Comparison of ENCODE assay signal across 28 cellular contexts in the genomic region with DNA sequence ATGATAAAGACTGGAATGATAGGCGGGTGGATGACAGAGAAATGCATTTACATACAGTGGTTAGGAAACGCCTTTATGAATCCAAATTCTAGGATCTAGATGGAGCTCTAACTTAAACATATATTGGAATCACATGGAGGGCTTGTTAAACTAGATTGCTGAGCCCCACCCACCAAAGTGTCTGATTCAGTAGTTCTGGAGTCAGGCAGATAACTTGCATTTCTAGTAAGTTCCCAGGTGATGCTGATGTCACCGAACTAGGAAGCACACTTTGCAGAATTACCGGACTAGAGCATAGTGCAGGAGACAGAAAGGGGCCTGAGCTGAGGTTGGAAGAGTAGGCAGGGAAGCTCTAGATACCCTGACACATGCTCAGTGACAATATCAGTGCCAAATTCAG.
"Had no signal": no experiment of that assay in that cellular context is flagged by ENCODE, and none has a peak within 500 bp of the region (broad histone marks: within the 10 kb centered on the region; RNA-seq: fewer than 3 reads in every experiment).

No MANE protein-coding gene starts in this region.

- H3K36me3 ChIP-seq: colonic mucosa, esophagus muscularis mucosa, esophagus squamous epithelium, gastrocnemius medialis, gastroesophageal sphincter, heart left ventricle, heart right ventricle had no signal

- H3K4me3 ChIP-seq: colonic mucosa, coronary artery, dorsolateral prefrontal cortex, esophagus muscularis mucosa, esophagus squamous epithelium, gastrocnemius medialis, gastroesophageal sphincter, heart left ventricle, heart right ventricle had no signal

- FAIRE-seq: colon, endometrium, endothelial cell of umbilical vein, frontal cortex had no signal

- H3K27me3 ChIP-seq: colonic mucosa, dorsolateral prefrontal cortex, esophagus muscularis mucosa, esophagus squamous epithelium, foreskin keratinocyte, gastrocnemius medialis, gastroesophageal sphincter, heart left ventricle, heart right ventricle had no signal

- DNase-seq: colonic mucosa; cortex of kidney; dermis blood vessel endothelial cell; dorsolateral prefrontal cortex; effector CD4-positive, alpha-beta T cell; effector CD8-positive, alpha-beta T cell; effector memory CD4-positive, alpha-beta T cell; effector memory CD8-positive, alpha-beta T cell; endodermal cell; erythroblast; esophagus squamous epithelium; foreskin fibroblast; foreskin keratinocyte; foreskin melanocyte; gastrocnemius medialis; glutamatergic neuron; head of caudate nucleus; heart left ventricle; heart right ventricle had no signal

- ATAC-seq: effector memory CD8-positive, alpha-beta T cell; esophagus mucosa; foreskin keratinocyte; gastrocnemius medialis; gastroesophageal sphincter; heart left ventricle; heart right ventricle had no signal

- H3K9me3 ChIP-seq: colonic mucosa, esophagus muscularis mucosa, esophagus squamous epithelium, gastrocnemius medialis, gastroesophageal sphincter, heart left ventricle, heart right ventricle had no signal

- H3K4me1 ChIP-seq: colonic mucosa, esophagus squamous epithelium, foreskin keratinocyte, heart left ventricle, heart right ventricle had no signal

- H3K27ac ChIP-seq: colonic mucosa, coronary artery, dorsolateral prefrontal cortex, epithelial cell of prostate, esophagus muscularis mucosa, esophagus squamous epithelium, foreskin keratinocyte, gastrocnemius medialis, gastroesophageal sphincter, heart left ventricle, heart right ventricle had no signal
